8 cellular contexts compared by ENCODE assay signal in the genomic region with DNA sequence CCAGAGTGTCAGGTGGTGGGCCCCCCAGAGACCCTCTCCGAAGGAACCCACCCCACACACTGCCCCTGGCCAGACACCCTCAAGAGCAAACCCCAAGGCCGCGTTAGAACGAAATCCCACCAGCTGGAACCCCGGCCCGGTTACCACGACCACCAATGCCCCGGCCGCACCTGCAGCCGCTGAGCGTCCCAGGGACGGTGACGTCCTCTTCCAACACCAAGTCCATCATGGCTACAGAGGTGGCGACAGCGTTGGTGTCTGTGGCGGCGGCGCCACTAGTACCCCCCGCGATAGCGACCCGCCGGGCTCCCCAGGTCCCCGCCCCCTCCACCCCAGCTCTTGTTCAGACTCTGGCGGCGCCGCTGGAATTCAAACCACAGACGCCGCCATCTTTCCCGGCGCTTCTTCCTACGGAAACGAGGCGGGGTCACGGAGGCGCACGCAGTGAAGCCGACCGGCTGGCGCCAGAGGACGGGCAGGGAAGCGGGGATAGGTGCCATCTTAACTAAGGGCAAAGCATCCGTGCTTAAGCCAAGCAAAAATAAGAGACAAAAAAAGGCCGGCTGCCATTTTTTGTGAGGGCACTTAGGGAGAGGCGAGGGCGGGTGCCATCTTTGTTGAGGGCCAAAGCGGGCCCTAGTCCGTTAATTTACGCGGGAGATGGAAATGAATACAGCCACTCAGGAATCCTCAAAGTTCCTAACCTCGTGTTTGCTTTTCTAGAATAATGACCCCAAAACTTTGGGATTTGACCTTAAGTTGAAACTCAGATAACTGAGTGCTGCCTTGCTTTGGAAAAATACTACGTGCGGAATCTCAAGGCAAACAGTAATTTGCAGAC. TPM values are rescaled to one million over a fixed set of nuclear protein-coding genes. Genes with fewer than 3 reads are reported as not detected.
DNase-seq lines count a peak whose midpoint lies in the region; ATAC-seq and TF ChIP-seq lines count a peak whose summit lies in the region.

Gene CDK5RAP2 (minus strand): TSS at position 418 of the 841 bp plus-strand sequence. CDS start 189 bp downstream, at position 229.

- peak within 1 kb of the TSS; percentile 89 for H3K27ac ChIP-seq in KMS-11
- H3K27ac ChIP-seq in Peyer's patch, result peak within 1 kb of the TSS; percentile 62 to 86 (median 76)
- H3K27ac ChIP-seq in muscle layer of colon (ENCODE audit: low read depth, low read length), result peak within 1 kb of the TSS; percentile 82

- H3K9me3 ChIP-seq in Peyer's patch, result peaks cover 0 to 4% (median 0%) of the 10 kb centered on the region in 4 donors
- H3K9me3 ChIP-seq in muscle layer of colon (ENCODE audit: low read length), result no peaks in the 10 kb centered on the region

- H2AFZ ChIP-seq in KMS-11 (ENCODE audit: low read depth), result peak within 1 kb of the TSS; percentile 96

- DNase-seq in DMS53 treated with DMSO at 0.1 percent for 48 hours (lab: John Stamatoyannopoulos, UW; ENCODE audit: unreplicated experiment) (peak; percentile 99), Peyer's patch (peak; percentile 91 to 97 (median 91))
- DNase-seq in activated T-cell treated with anti-CD3 and anti-CD28 coated beads, Interleukin-2, amount 50 U/mL, for 48 hours, result peak; percentile 91 to 94
- peak; percentile 79 for DNase-seq in stimulated activated CD8-positive, alpha-beta memory T cell treated with anti-CD3 and anti-CD28 coated beads, Interleukin-7, amount 100 ng/mL, for 24 hours (ENCODE audit: low read depth)

- H4K20me1 ChIP-seq in KMS-11 (ENCODE audit: insufficient read depth), result no peaks in the 10 kb centered on the region

- H3K9ac ChIP-seq in KMS-11 (peak within 1 kb of the TSS; percentile 94), muscle layer of colon (ENCODE audit: low read length) (peak within 1 kb of the TSS; percentile 93)

- no peaks in the 10 kb centered on the region for H3K27me3 ChIP-seq in KMS-11 (ENCODE audit: insufficient read depth, low read depth)
- no peaks in the 10 kb centered on the region for H3K27me3 ChIP-seq in Peyer's patch
- no peaks in the 10 kb centered on the region for H3K27me3 ChIP-seq in muscle layer of colon (ENCODE audit: control insufficient read depth in 1 of 2, insufficient read depth in 2 of 2, low read length in 2 of 2)

- TF ChIP-seq POLR2A in Peyer's patch (IDR thresholded peaks at IDR 0.05), result no peak

- H3K36me3 ChIP-seq in KMS-11 (ENCODE audit: insufficient read depth), result no peaks in the 10 kb centered on the region
- no peaks in the 10 kb centered on the region for H3K36me3 ChIP-seq in Peyer's patch
- H3K36me3 ChIP-seq in muscle layer of colon (ENCODE audit: insufficient read depth, low read length), result no peaks in the 10 kb centered on the region

- ATAC-seq in GM21737 (IDR thresholded peaks at IDR 0.05; ENCODE audit: unreplicated experiment), result peak; percentile 93
- peak; percentile 98 for ATAC-seq in esophagus mucosa

- H3K4me1 ChIP-seq in KMS-11 (ENCODE audit: low read depth, poor library complexity, severe bottlenecking) (peaks cover 90% of the 10 kb centered on the region), Peyer's patch (peaks cover 0 to 12% (median 5%) of the 10 kb centered on the region in 4 donors), muscle layer of colon (ENCODE audit: insufficient read depth, low read length) (peaks cover 10% of the 10 kb centered on the region)

- H3K4me3 ChIP-seq in KMS-11 (IDR thresholded peaks at IDR 0.05; ENCODE audit: insufficient read depth, low read depth, low read length) (no peak within 1 kb of the TSS), Peyer's patch (peak within 1 kb of the TSS; percentile 73 to 98 (median 93)), muscle layer of colon (ENCODE audit: low read depth in 1 of 2, low read length in 2 of 2) (peak within 1 kb of the TSS; percentile 94 to 96)

- peak within 1 kb of the TSS; percentile 99 for H3K4me2 ChIP-seq in KMS-11

- TF ChIP-seq CTCF in KMS-11 (conservative IDR thresholded peaks at IDR 0.05; ENCODE audit: low read depth, low read length), result no peak
- TF ChIP-seq CTCF in Peyer's patch (IDR thresholded peaks at IDR 0.05), result no peak

- H3K79me2 ChIP-seq in KMS-11 (ENCODE audit: insufficient read depth, low read depth), result peaks cover 62% of the 10 kb centered on the region

RNA-seq across cellular contexts. Expression of gene CDK5RAP2, which starts in this region (rescaled TPM):
- total RNA-seq in Peyer's patch, result 100 to 1,000 TPM in 1 of 4 donors, 10 to 100 TPM in 3; 27.3 to 158 (median 45.1) TPM
- total RNA-seq in esophagus mucosa, result 31.6 TPM
